In the genomic region with DNA sequence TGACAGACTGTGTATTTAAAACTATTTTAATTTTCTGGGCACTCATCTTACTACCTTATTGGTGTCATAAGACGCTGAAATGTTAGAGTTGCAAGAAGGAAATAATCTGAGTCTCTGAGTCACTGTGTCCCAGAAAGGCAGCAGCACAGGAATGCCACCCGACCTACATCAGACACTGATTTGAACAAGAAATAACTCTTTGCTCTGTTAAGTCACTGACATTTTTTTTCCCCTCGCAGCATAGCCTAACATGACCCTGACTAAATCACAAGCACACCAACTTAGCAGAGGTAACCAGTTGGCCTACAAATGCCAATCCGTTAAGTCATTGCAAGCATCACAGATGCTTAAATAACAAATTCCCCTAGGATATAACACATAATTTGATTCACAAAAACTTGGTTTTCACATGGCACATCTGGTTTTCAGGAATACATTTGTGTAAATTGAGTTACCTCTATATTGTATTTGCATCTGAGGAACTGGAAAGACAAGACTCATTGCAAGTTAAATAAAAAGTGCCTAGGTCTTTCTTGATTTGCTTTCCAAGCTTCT, we compare ENCODE assay signal across 24 cellular contexts.
DNase-seq lines count a peak whose midpoint lies in the region; FAIRE-seq and TF ChIP-seq lines count a peak whose summit lies in the region.
"Had no signal": no experiment of that assay in that cellular context is flagged by ENCODE, and none has a peak within 500 bp of the region (broad histone marks: within the 10 kb centered on the region; RNA-seq: fewer than 3 reads in every experiment).

No MANE protein-coding gene starts in this region.

- WGBS in hepatocyte (ENCODE audit: low lambda C conversion rate, missing lambda C conversion rate): 50% methylated on average over 4 of the region's 4 CpGs

- H3K27ac ChIP-seq in astrocyte (ENCODE audit: low read depth, low read length) (no peak overlapping the region), hepatocyte (no peak overlapping the region)
- H3K27ac ChIP-seq: left ventricle myocardium inferior, testis had no signal

- H3K27me3 Mint-ChIP-seq in astrocyte (ENCODE audit: low read depth, unreplicated experiment): no peaks in the 10 kb centered on the region

- TF ChIP-seq CTCF in astrocyte (IDR thresholded peaks at IDR 0.05; ENCODE audit: insufficient read depth, low read depth, low read length) (no peak), hepatocyte (IDR thresholded peaks at IDR 0.05; ENCODE audit: poor library complexity) (no peak), retinal pigment epithelial cell (conservative IDR thresholded peaks at IDR 0.05; ENCODE audit: low read depth, low read length) (no peak)

- H3K4me2 ChIP-seq in astrocyte (ENCODE audit: low read length) (no peak overlapping the region), hepatocyte (no peak overlapping the region)
- H3K4me2 ChIP-seq: GM23338 had no signal

- DNase-seq in HPDE6-E6E7 (ENCODE audit: extremely low spot score) (peak; percentile 10), astrocyte (ENCODE audit: low read depth) (peak; percentile 14), hepatocyte (ENCODE audit: low spot score) (peak; percentile 31), retinal pigment epithelial cell (ENCODE audit: low read depth) (peak; percentile 49), NK-92 (lab: John Stamatoyannopoulos, UW; ENCODE audit: unreplicated experiment) (no peak), HTR-8/SVneo (ENCODE audit: insufficient read length, low spot score) (no peak)
- DNase-seq in activated CD4-positive, CD25-positive, alpha-beta regulatory T cell treated with anti-CD3 and anti-CD28 coated beads, Interleukin-2, amount 50 U/mL, for 72 hours: no peak
- DNase-seq: activated CD4-positive, alpha-beta T cell treated with anti-CD3 and anti-CD28 coated beads, Interleukin-2, amount 50 U/mL, for 1 hour; activated gamma-delta T cell treated with Interleukin-2 at 50 U/mL for 16 hours; amygdala; CD8-positive, alpha-beta memory T cell; DND-41; endodermal cell; KG1; left ventricle myocardium inferior; mucosa of descending colon; NCI-H187 treated with DMSO at 0.1 percent for 48 hours; NCI-H524 treated with DMSO at 0.1 percent for 48 hours; right cardiac atrium; Right ventricle myocardium superior; T-helper 1 cell; testis had no signal

- H3K4me3 ChIP-seq in astrocyte (ENCODE audit: insufficient read depth, low read depth, low read length) (no peak overlapping the region), hepatocyte (no peak overlapping the region), retinal pigment epithelial cell (ENCODE audit: low read length) (no peak overlapping the region)
- H3K4me3 ChIP-seq: GM23338, left ventricle myocardium inferior, mucosa of descending colon, testis had no signal

- no peak overlapping the region for H3K9ac ChIP-seq in astrocyte (ENCODE audit: low read length)

- H3K9me3 ChIP-seq in astrocyte (ENCODE audit: insufficient read depth, low read depth, low read length) (no peaks in the 10 kb centered on the region), hepatocyte (ENCODE audit: low read depth) (no peaks in the 10 kb centered on the region)
- H3K9me3 ChIP-seq: left ventricle myocardium inferior, mucosa of descending colon, testis had no signal

- H3K27me3 ChIP-seq in astrocyte (ENCODE audit: insufficient read depth, low read length) (no peaks in the 10 kb centered on the region), hepatocyte (no peaks in the 10 kb centered on the region)
- H3K27me3 ChIP-seq: testis had no signal

- H3K9me3 Mint-ChIP-seq in astrocyte (ENCODE audit: unreplicated experiment): no peaks in the 10 kb centered on the region
- H3K9me3 Mint-ChIP-seq: endodermal cell, GM23338 had no signal

- H3K9me2 ChIP-seq in hepatocyte (replicated peaks; ENCODE audit: insufficient read depth): no peaks in the 10 kb centered on the region

- H3K36me3 Mint-ChIP-seq in astrocyte (ENCODE audit: low read depth, unreplicated experiment): no peaks in the 10 kb centered on the region
- H3K36me3 Mint-ChIP-seq: CD8-positive, alpha-beta memory T cell; stimulated activated effector memory CD8-positive, alpha-beta T cell treated with anti-CD3 and anti-CD28 coated beads, Interleukin-12 subunit alpha, Interleukin-12 subunit beta, amount 100 ng/mL, for 72 hours had no signal

- H2AFZ ChIP-seq in astrocyte (ENCODE audit: low read depth, low read length): no peak overlapping the region
- H2AFZ ChIP-seq in hepatocyte: no peak overlapping the region
- H2AFZ ChIP-seq: GM23338 had no signal

- H3K4me1 ChIP-seq in astrocyte (ENCODE audit: insufficient read depth, low read length) (no peaks in the 10 kb centered on the region), hepatocyte (ENCODE audit: insufficient read depth) (peaks cover 8% of the 10 kb centered on the region)
- H3K4me1 ChIP-seq: left ventricle myocardium inferior, testis had no signal

- no peaks in the 10 kb centered on the region for H3K36me3 ChIP-seq in astrocyte (ENCODE audit: insufficient read depth, low read length)
- H3K36me3 ChIP-seq in hepatocyte (replicated peaks; ENCODE audit: insufficient read depth, low read depth): no peaks in the 10 kb centered on the region
- H3K36me3 ChIP-seq: left ventricle myocardium inferior had no signal

- FAIRE-seq in astrocyte (lab: Jason Lieb, UNC) (no peak), HTR-8/SVneo (lab: Jason Lieb, UNC) (no peak)

- H3K27ac Mint-ChIP-seq in astrocyte (ENCODE audit: unreplicated experiment): no peak overlapping the region
- H3K27ac Mint-ChIP-seq: CD8-positive, alpha-beta memory T cell; endodermal cell; GM23338; stimulated activated effector memory CD8-positive, alpha-beta T cell treated with anti-CD3 and anti-CD28 coated beads, Interleukin-12 subunit alpha, Interleukin-12 subunit beta, amount 100 ng/mL, for 72 hours had no signal

- no peaks in the 10 kb centered on the region for H4K20me1 ChIP-seq in astrocyte (ENCODE audit: insufficient read depth, low read length)
- no peaks in the 10 kb centered on the region for H4K20me1 ChIP-seq in hepatocyte (ENCODE audit: insufficient read depth, poor library complexity, severe bottlenecking)

- H3K79me2 ChIP-seq in astrocyte (ENCODE audit: insufficient read depth, low read length) (no peaks in the 10 kb centered on the region), hepatocyte (no peaks in the 10 kb centered on the region)

- H3K4me1 Mint-ChIP-seq in astrocyte (ENCODE audit: low read depth, unreplicated experiment): peaks cover 2% of the 10 kb centered on the region
- H3K4me1 Mint-ChIP-seq: CD8-positive, alpha-beta memory T cell; GM23338; stimulated activated effector memory CD8-positive, alpha-beta T cell treated with anti-CD3 and anti-CD28 coated beads, Interleukin-12 subunit alpha, Interleukin-12 subunit beta, amount 100 ng/mL, for 72 hours had no signal

- no peak overlapping the region for H3K4me3 Mint-ChIP-seq in astrocyte (ENCODE audit: unreplicated experiment)
- H3K4me3 Mint-ChIP-seq: CD8-positive, alpha-beta memory T cell; endodermal cell; GM23338; stimulated activated effector memory CD8-positive, alpha-beta T cell treated with anti-CD3 and anti-CD28 coated beads, Interleukin-12 subunit alpha, Interleukin-12 subunit beta, amount 100 ng/mL, for 72 hours had no signal

Comparison
In these comparisons a context has a peak if more than half of its experiments do, and no peak if none do; other contexts are left out.
1. DNase-seq: peak in HPDE6-E6E7 (single experiment), astrocyte (single experiment), hepatocyte (single experiment) and retinal pigment epithelial cell (single experiment); none in NK-92 (single experiment), HTR-8/SVneo (single experiment) and activated CD4-positive, CD25-positive, alpha-beta regulatory T cell treated with anti-CD3 and anti-CD28 coated beads, Interleukin-2, amount 50 U/mL, for 72 hours (single experiment).